In the genomic region with DNA sequence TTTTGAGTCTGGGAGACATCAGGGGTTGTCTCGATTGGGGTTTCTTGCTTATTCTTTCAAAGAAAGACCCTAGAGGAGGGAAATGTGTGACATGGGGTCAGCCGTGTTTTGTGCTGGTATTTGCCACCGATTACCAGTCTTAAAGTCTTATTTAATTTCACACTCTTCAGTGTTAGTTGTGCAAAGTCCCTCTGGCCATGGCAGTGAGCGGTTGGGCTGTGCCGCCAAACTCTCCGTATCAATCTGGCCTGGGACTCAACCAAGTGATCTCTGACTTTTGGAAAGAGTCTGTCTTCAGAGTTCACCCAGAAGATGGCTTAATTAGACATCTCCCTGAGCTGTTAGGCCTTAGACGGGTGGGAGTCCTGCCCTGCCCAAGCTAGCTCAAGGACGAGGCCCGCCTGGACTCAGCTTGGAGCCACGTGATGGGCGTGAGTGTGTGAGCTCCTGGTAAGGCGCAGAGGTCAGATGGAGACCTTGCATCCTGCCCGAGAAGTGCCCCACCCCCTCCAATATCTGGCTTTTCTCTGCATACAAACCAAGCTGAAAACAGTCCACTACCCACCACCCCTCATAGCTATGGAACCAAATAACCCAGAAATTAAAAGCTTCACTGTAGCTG, we compare ENCODE assay signal across 18 cellular contexts. TPM values are rescaled to one million over a fixed set of nuclear protein-coding genes. Genes with fewer than 3 reads are reported as not detected.
DNase-seq lines count a peak whose midpoint lies in the region; TF ChIP-seq lines count a peak whose summit lies in the region.
"Had no signal": no experiment of that assay in that cellular context is flagged by ENCODE, and none has a peak within 500 bp of the region (broad histone marks: within the 10 kb centered on the region; RNA-seq: fewer than 3 reads in every experiment).

No MANE protein-coding gene starts in this region.

- H3K36me3 Mint-ChIP-seq in nephron (ENCODE audit: low read depth) (no peaks in the 10 kb centered on the region), progenitor cell of endocrine pancreas (ENCODE audit: insufficient read depth) (no peaks in the 10 kb centered on the region)
- peaks cover 8% of the 10 kb centered on the region for H3K36me3 Mint-ChIP-seq in activated T-helper 1 cell treated with anti-CD3 and anti-CD28 coated beads, Interleukin-12 subunit alpha, Interleukin-12 subunit beta, Interleukin-2, Interleukin-4 antibody, amounts not matched to agents 30 ng/mL and 10 ng/mL and 1 ng/mL, durations not matched to agents 14 hours and 24 hours and 36 hours (ENCODE audit: low read depth)
- H3K36me3 Mint-ChIP-seq: CD4-positive, CD25-positive, alpha-beta regulatory T cell; IgD-negative memory B cell had no signal

- peak; percentile 77 for DNase-seq in fibroblast of villous mesenchyme (ENCODE audit: low read depth)
- no peak for DNase-seq in NCI-H748 treated with DMSO at 0.1 percent for 48 hours (lab: John Stamatoyannopoulos, UW)
- no peak for DNase-seq in progenitor cell of endocrine pancreas (ENCODE audit: low spot score, unreplicated experiment)
- DNase-seq in activated T-helper 1 cell treated with anti-CD3 and anti-CD28 coated beads, Interleukin-12 subunit alpha, Interleukin-12 subunit beta, Interleukin-2, Interleukin-4 antibody, amounts not matched to agents 30 ng/mL and 10 ng/mL and 1 ng/mL, durations not matched to agents 14 hours and 24 hours and 36 hours (ENCODE audit: low spot score): no peak
- DNase-seq in colonic mucosa: no peak
- DNase-seq: CD4-positive, CD25-positive, alpha-beta regulatory T cell; DMS 273 treated with DMSO at 0.1 percent for 48 hours; DMS79 treated with DMSO at 0.1 percent for 48 hours; NCI-H1105 treated with DMSO at 0.1 percent for 48 hours; NCI-H1694; NCI-H2081; NCI-H2171 treated with DMSO at 0.1 percent for 48 hours; NCI-H524 treated with DMSO at 0.1 percent for 48 hours; Peyer's patch had no signal

- H3K4me1 ChIP-seq in HEK293 (ENCODE audit: control insufficient read depth, insufficient read depth, low read length) (peaks cover 12% of the 10 kb centered on the region; the same call in 1 of the 2 replicates), colonic mucosa (peaks cover 4% of the 10 kb centered on the region)

- H3K4me3 ChIP-seq in HEK293 (ENCODE audit: low read depth, low read length) (no peak overlapping the region), fibroblast of villous mesenchyme (ENCODE audit: low read depth, low read length) (no peak overlapping the region), colonic mucosa (no peak overlapping the region)
- H3K4me3 ChIP-seq: GM12878, Peyer's patch had no signal

- POLR2A ChIA-PET in HEK293 (lab: Yijun Ruan, JAX): no interaction called here

- CTCF ChIA-PET in HEK293 (lab: Yijun Ruan, JAX): no interaction called here

- H3K27ac Mint-ChIP-seq in nephron (peak overlapping the region; percentile 12 to 88 (median 43)), progenitor cell of endocrine pancreas (no peak overlapping the region)
- H3K27ac Mint-ChIP-seq in activated T-helper 1 cell treated with anti-CD3 and anti-CD28 coated beads, Interleukin-12 subunit alpha, Interleukin-12 subunit beta, Interleukin-2, Interleukin-4 antibody, amounts not matched to agents 30 ng/mL and 10 ng/mL and 1 ng/mL, durations not matched to agents 14 hours and 24 hours and 36 hours: no peak overlapping the region
- H3K27ac Mint-ChIP-seq: CD4-positive, CD25-positive, alpha-beta regulatory T cell had no signal

- peaks cover 89% of the 10 kb centered on the region for H3K27me3 ChIP-seq in colonic mucosa

- H3K9me3 Mint-ChIP-seq in nephron (no peaks in the 10 kb centered on the region), progenitor cell of endocrine pancreas (ENCODE audit: low read depth) (no peaks in the 10 kb centered on the region)
- peaks cover 12% of the 10 kb centered on the region for H3K9me3 Mint-ChIP-seq in activated T-helper 1 cell treated with anti-CD3 and anti-CD28 coated beads, Interleukin-12 subunit alpha, Interleukin-12 subunit beta, Interleukin-2, Interleukin-4 antibody, amounts not matched to agents 30 ng/mL and 10 ng/mL and 1 ng/mL, durations not matched to agents 14 hours and 24 hours and 36 hours

- intact Hi-C loops in activated T-helper 1 cell treated with anti-CD3 and anti-CD28 coated beads, Interleukin-12 subunit alpha, Interleukin-12 subunit beta, Interleukin-2, Interleukin-4 antibody, amounts not matched to agents 30 ng/mL and 10 ng/mL and 1 ng/mL, durations not matched to agents 14 hours and 24 hours and 36 hours (cut with micrococcal nuclease): loop anchor here (5.0 kb wide), 1 partner anchor 1891 kb away; the partner anchor contains the start of gene NEUROG2
- intact Hi-C loops in colonic mucosa (cut with DNase I): loop anchor here (10.0 kb wide), 1 partner anchor 658 kb away; no protein-coding TSS in a partner anchor

- no peak for TF ChIP-seq CTCF in HEK293 (tag by site-specific recombination; IDR thresholded peaks at IDR 0.05)
- no peak for TF ChIP-seq CTCF in fibroblast of villous mesenchyme (IDR thresholded peaks at IDR 0.05; ENCODE audit: insufficient read depth, low read depth, low read length)
- no peak for TF ChIP-seq CTCF in nephron (IDR thresholded peaks at IDR 0.05; ENCODE audit: unreplicated experiment in 3 of 3)
- no peak for TF ChIP-seq CTCF in progenitor cell of endocrine pancreas (IDR thresholded peaks at IDR 0.05; ENCODE audit: unreplicated experiment)
- TF ChIP-seq CTCF in colonic mucosa (IDR thresholded peaks at IDR 0.05): no peak

- H3K27ac ChIP-seq in HEK293 (ENCODE audit: extremely low read depth, low read depth, low read length): no peak overlapping the region
- no peak overlapping the region for H3K27ac ChIP-seq in colonic mucosa
- H3K27ac ChIP-seq: Peyer's patch had no signal

- H3K4me3 Mint-ChIP-seq in nephron (peak overlapping the region in 2 of 3 experiments; percentile 15 to 46), progenitor cell of endocrine pancreas (ENCODE audit: low read depth) (no peak overlapping the region)
- no peak overlapping the region for H3K4me3 Mint-ChIP-seq in activated T-helper 1 cell treated with anti-CD3 and anti-CD28 coated beads, Interleukin-12 subunit alpha, Interleukin-12 subunit beta, Interleukin-2, Interleukin-4 antibody, amounts not matched to agents 30 ng/mL and 10 ng/mL and 1 ng/mL, durations not matched to agents 14 hours and 24 hours and 36 hours
- H3K4me3 Mint-ChIP-seq: CD4-positive, CD25-positive, alpha-beta regulatory T cell; IgD-negative memory B cell had no signal

- H3K9ac ChIP-seq in colonic mucosa (ENCODE audit: low read depth in 2 of 2, low read length in 2 of 2): no peak overlapping the region

- peaks cover 0 to 13% of the 10 kb centered on the region in 2 experiments; a peak in 1 of 3 replicates for H3K36me3 ChIP-seq in HEK293 (ENCODE audit: control insufficient read depth in 2 of 2, insufficient read depth in 1 of 2, low read length in 2 of 2)
- H3K36me3 ChIP-seq in colonic mucosa: no peaks in the 10 kb centered on the region
- H3K36me3 ChIP-seq: Peyer's patch had no signal

- H3K9me3 ChIP-seq in HEK293 (ENCODE audit: control insufficient read depth, insufficient read depth, low read depth, low read length) (no peaks in the 10 kb centered on the region), colonic mucosa (no peaks in the 10 kb centered on the region)

- H3K4me1 Mint-ChIP-seq in nephron: peaks cover 71% of the 10 kb centered on the region
- peaks cover 15% of the 10 kb centered on the region for H3K4me1 Mint-ChIP-seq in progenitor cell of endocrine pancreas (ENCODE audit: low read depth)
- H3K4me1 Mint-ChIP-seq in activated T-helper 1 cell treated with anti-CD3 and anti-CD28 coated beads, Interleukin-12 subunit alpha, Interleukin-12 subunit beta, Interleukin-2, Interleukin-4 antibody, amounts not matched to agents 30 ng/mL and 10 ng/mL and 1 ng/mL, durations not matched to agents 14 hours and 24 hours and 36 hours (ENCODE audit: low read depth): peaks cover 5% of the 10 kb centered on the region

- peaks cover 100% of the 10 kb centered on the region for H3K27me3 Mint-ChIP-seq in nephron (ENCODE audit: low read depth)
- peaks cover 99% of the 10 kb centered on the region for H3K27me3 Mint-ChIP-seq in progenitor cell of endocrine pancreas
- H3K27me3 Mint-ChIP-seq in activated T-helper 1 cell treated with anti-CD3 and anti-CD28 coated beads, Interleukin-12 subunit alpha, Interleukin-12 subunit beta, Interleukin-2, Interleukin-4 antibody, amounts not matched to agents 30 ng/mL and 10 ng/mL and 1 ng/mL, durations not matched to agents 14 hours and 24 hours and 36 hours (ENCODE audit: insufficient read depth): peaks cover 79% of the 10 kb centered on the region

TF ChIP-seq in HEK293, 187 proteins besides CTCF, POLR2A, EP300 and RAD21:
- TF ChIP-seq ZNF214 (tag by site-specific recombination; IDR thresholded peaks at IDR 0.05; ENCODE audit: borderline replicate concordance) (no peak), ZNF324 (tag by site-specific recombination; IDR thresholded peaks at IDR 0.05) (no peak), KLF7 (tag by site-specific recombination; IDR thresholded peaks at IDR 0.05; ENCODE audit: borderline replicate concordance) (no peak), ZNF701 (tag by site-specific recombination; IDR thresholded peaks at IDR 0.05) (no peak)
- TF ChIP-seq, protein P1, sequence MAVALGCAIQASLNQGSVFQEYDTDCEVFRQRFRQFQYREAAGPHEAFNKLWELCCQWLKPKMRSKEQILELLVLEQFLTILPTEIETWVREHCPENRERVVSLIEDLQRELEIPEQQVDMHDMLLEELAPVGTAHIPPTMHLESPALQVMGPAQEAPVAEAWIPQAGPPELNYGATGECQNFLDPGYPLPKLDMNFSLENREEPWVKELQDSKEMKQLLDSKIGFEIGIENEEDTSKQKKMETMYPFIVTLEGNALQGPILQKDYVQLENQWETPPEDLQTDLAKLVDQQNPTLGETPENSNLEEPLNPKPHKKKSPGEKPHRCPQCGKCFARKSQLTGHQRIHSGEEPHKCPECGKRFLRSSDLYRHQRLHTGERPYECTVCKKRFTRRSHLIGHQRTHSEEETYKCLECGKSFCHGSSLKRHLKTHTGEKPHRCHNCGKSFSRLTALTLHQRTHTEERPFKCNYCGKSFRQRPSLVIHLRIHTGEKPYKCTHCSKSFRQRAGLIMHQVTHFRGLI (tag by site-specific recombination; IDR thresholded peaks at IDR 0.05): peak; percentile 25; the same call in 1 of the 2 replicates

RNA-seq across cellular contexts. Expression of gene PITX2, which starts 3.8 kb away (rescaled TPM):
- total RNA-seq in fibroblast of villous mesenchyme (7.8 and 25.4 TPM in 2 replicates), progenitor cell of endocrine pancreas (5.3 and 7.4 TPM in 2 replicates), colonic mucosa (under 1 TPM; 0.45 to 0.64 TPM)
- not detected in 2 replicates for total RNA-seq in activated T-helper 1 cell treated with anti-CD3 and anti-CD28 coated beads, Interleukin-12 subunit alpha, Interleukin-12 subunit beta, Interleukin-2, Interleukin-4 antibody, amounts not matched to agents 30 ng/mL and 10 ng/mL and 1 ng/mL, durations not matched to agents 14 hours and 24 hours and 36 hours
- total RNA-seq: CD4-positive, CD25-positive, alpha-beta regulatory T cell; GM12878 had no signal

Comparison
In these comparisons a context has a peak if more than half of its experiments do, and no peak if none do; other contexts are left out.
1. H3K27ac Mint-ChIP-seq: peak in nephron (3 of 3); none in progenitor cell of endocrine pancreas (single experiment) and activated T-helper 1 cell treated with anti-CD3 and anti-CD28 coated beads, Interleukin-12 subunit alpha, Interleukin-12 subunit beta, Interleukin-2, Interleukin-4 antibody, amounts not matched to agents 30 ng/mL and 10 ng/mL and 1 ng/mL, durations not matched to agents 14 hours and 24 hours and 36 hours (single experiment).
2. H3K4me3 Mint-ChIP-seq: peak in nephron (2 of 3); none in progenitor cell of endocrine pancreas (single experiment) and activated T-helper 1 cell treated with anti-CD3 and anti-CD28 coated beads, Interleukin-12 subunit alpha, Interleukin-12 subunit beta, Interleukin-2, Interleukin-4 antibody, amounts not matched to agents 30 ng/mL and 10 ng/mL and 1 ng/mL, durations not matched to agents 14 hours and 24 hours and 36 hours (single experiment).